8 cellular contexts compared by ENCODE assay signal in the genomic region with DNA sequence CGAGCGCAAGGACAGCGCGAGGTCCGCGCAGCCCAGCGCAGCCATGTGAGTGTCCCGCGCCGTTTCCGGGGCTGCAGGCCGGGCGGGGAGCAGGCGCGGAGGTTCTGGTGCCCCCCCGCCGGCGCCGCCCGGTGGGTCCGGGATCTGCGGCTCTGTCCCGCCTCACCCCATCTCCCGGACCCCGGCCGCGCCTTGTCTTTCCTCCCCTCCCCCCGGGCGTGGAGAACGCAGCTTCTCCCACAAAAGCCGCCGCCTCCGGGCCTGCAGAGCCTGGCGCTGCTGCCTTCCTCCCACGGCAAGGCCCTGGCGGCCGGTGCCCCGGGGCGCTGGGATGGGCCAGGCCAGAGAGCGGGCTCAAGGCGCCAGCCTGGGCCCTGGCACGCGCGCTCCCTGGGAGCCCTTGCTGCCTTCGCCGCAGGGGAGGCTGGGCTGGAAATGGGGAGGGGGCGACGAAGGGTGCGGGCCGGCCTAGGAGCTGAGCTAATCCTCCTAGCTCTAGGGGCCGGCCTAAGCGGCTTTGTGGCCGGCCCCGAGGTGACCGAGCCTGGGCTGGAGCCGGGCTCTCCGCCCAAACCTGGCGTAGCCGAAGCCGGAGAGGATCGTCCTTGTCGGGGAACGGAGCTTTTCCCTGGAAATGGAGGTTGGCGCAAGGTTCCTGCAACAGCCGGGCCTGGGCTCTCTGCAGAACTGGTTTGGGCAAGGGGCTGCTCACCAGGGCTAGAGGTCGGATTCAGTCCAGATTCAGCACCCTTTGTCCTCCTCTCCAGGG. TPM values are rescaled to one million over a fixed set of nuclear protein-coding genes. Genes with fewer than 3 reads are reported as not detected.
DNase-seq lines count a peak whose midpoint lies in the region; ATAC-seq and TF ChIP-seq lines count a peak whose summit lies in the region.

No MANE protein-coding gene starts in this region.

- H3K4me3 ChIP-seq in MM.1S (ENCODE audit: low read length), result peak overlapping the region; percentile 92
- H3K4me3 ChIP-seq in retinal pigment epithelial cell (ENCODE audit: low read length), result peak overlapping the region; percentile 79

- H3K27me3 ChIP-seq in MM.1S (replicated peaks; ENCODE audit: insufficient read depth, low read length), result no peaks in the 10 kb centered on the region

- ATAC-seq in left ventricle myocardium superior, result peak; percentile 38
- no peak for ATAC-seq in GM18867 (IDR thresholded peaks at IDR 0.05; ENCODE audit: unreplicated experiment)
- no peak for ATAC-seq in GM18909 (IDR thresholded peaks at IDR 0.05; ENCODE audit: poor library complexity, unreplicated experiment)

- H3K4me1 ChIP-seq in MM.1S (ENCODE audit: low read length), result peaks cover 15% of the 10 kb centered on the region

- H3K36me3 Mint-ChIP-seq in activated naive CD8-positive, alpha-beta T cell, result no peaks in the 10 kb centered on the region

- TF ChIP-seq CTCF in MM.1S (IDR thresholded peaks at IDR 0.05; ENCODE audit: low read length) (no peak), retinal pigment epithelial cell (conservative IDR thresholded peaks at IDR 0.05; ENCODE audit: low read depth, low read length) (no peak)

- H3K27ac ChIP-seq in MM.1S (ENCODE audit: low read length), result peak overlapping the region; percentile 28; the same call in 1 of the 2 replicates

- H3K9me2 ChIP-seq in MM.1S (replicated peaks; ENCODE audit: insufficient read depth, low read length), result no peaks in the 10 kb centered on the region

- H3K79me2 ChIP-seq in MM.1S (ENCODE audit: low read length), result peaks cover 42% of the 10 kb centered on the region

- H3K9me3 Mint-ChIP-seq in activated naive CD8-positive, alpha-beta T cell (ENCODE audit: low read depth), result no peaks in the 10 kb centered on the region

- H3K4me2 ChIP-seq in MM.1S (ENCODE audit: low read depth, low read length), result peak overlapping the region; percentile 99

- H2AFZ ChIP-seq in MM.1S (ENCODE audit: low read length), result peak overlapping the region; percentile 35

- no peaks in the 10 kb centered on the region for H4K20me1 ChIP-seq in MM.1S (ENCODE audit: insufficient read depth, low read length)

- H3K9me3 ChIP-seq in MM.1S (replicated peaks; ENCODE audit: insufficient read depth, low read length), result no peaks in the 10 kb centered on the region

- peaks cover 4% of the 10 kb centered on the region; the same call in 1 of the 2 replicates for H3F3A ChIP-seq in MM.1S (ENCODE audit: insufficient read depth, low read length)

- peak overlapping the region; percentile 86 for H3K4me3 Mint-ChIP-seq in activated naive CD8-positive, alpha-beta T cell

- H3K4me1 Mint-ChIP-seq in activated naive CD8-positive, alpha-beta T cell (ENCODE audit: low read depth), result peaks cover 19% of the 10 kb centered on the region

- peaks cover 2% of the 10 kb centered on the region for H3K27me3 Mint-ChIP-seq in activated naive CD8-positive, alpha-beta T cell

- H3K9ac ChIP-seq in MM.1S (ENCODE audit: low read length), result peak overlapping the region; percentile 74

- intact Hi-C loops in left ventricle myocardium superior (cut with micrococcal nuclease), result no loop called here

- H3K27ac Mint-ChIP-seq in activated naive CD8-positive, alpha-beta T cell, result no peak overlapping the region

- H3K36me3 ChIP-seq in MM.1S (replicated peaks; ENCODE audit: insufficient read depth, low read length), result no peaks in the 10 kb centered on the region

- DNase-seq in NCI-H1417 (lab: John Stamatoyannopoulos, UW), result peak in 2 of 3 experiments; percentile 72 to 80
- no peak for DNase-seq in NCI-H1417 treated with DMSO at 0.1 percent for 48 hours (lab: John Stamatoyannopoulos, UW)
- no peak for DNase-seq in MM.1S
- DNase-seq in left ventricle myocardium superior, result peak; percentile 70
- DNase-seq in retinal pigment epithelial cell (ENCODE audit: low read depth), result no peak

RNA-seq across cellular contexts. Expression of a gene that starts 0.4 kb away (rescaled TPM):
- total RNA-seq in left ventricle myocardium superior, result 76.1 TPM

RNA-seq across cellular contexts. Expression of a gene that starts 33.3 kb away (rescaled TPM):
- 32.8 TPM for total RNA-seq in left ventricle myocardium superior

RNA-seq across cellular contexts. Expression of a gene that starts 45.7 kb away (rescaled TPM):
- total RNA-seq in left ventricle myocardium superior, result not detected

RNA-seq across cellular contexts. Expression of a gene that starts 48.1 kb away (rescaled TPM):
- total RNA-seq in left ventricle myocardium superior, result 66.6 TPM

Comparison
In these comparisons a context has a peak if more than half of its experiments do, and no peak if none do; other contexts are left out.
1. DNase-seq: peak in NCI-H1417 (2 of 3) and left ventricle myocardium superior (single experiment); none in NCI-H1417 treated with DMSO at 0.1 percent for 48 hours (single experiment), MM.1S (single experiment) and retinal pigment epithelial cell (single experiment).